ENCODE assay signal across 24 cellular contexts in the genomic region with DNA sequence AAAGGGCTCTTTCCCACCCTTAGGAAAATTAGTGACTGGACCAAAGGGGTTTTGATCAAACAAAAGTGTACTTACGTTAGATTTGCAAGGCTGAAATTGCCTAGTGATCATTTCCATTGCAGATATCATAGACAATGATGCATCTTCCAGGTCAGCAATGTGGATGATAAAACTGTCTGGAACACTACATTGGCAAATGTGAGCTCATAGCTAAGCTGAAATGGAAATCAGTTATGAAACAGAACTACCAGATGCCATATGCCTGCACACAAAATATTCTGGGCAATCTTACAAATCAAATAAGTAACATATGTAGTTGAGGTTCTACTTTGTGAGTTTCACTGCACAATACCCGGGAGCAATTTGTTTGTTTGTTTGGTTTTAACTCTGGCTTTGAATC. TPM values are rescaled to one million over a fixed set of nuclear protein-coding genes. Genes with fewer than 3 reads are reported as not detected.
DNase-seq lines count a peak whose midpoint lies in the region; TF ChIP-seq lines count a peak whose summit lies in the region.
"Had no signal": no experiment of that assay in that cellular context is flagged by ENCODE, and none has a peak within 500 bp of the region (broad histone marks: within the 10 kb centered on the region; RNA-seq: fewer than 3 reads in every experiment).

No MANE protein-coding gene starts in this region.

- no peaks in the 10 kb centered on the region for H3K36me3 ChIP-seq in tibial nerve
- H3K36me3 ChIP-seq: SJCRH30 had no signal

- H3K27me3 ChIP-seq in tibial nerve, result no peaks in the 10 kb centered on the region
- H3K27me3 ChIP-seq: SJCRH30 had no signal

- no peak for TF ChIP-seq EP300 in tibial nerve (IDR thresholded peaks at IDR 0.05)

- TF ChIP-seq POLR2A in tibial nerve (IDR thresholded peaks at IDR 0.05), result no peak

- 65 to 70% methylated on average over 2 of the region's 2 CpGs for WGBS in tibial nerve, 2 donors

- peaks cover 0 to 31% (median 6%) of the 10 kb centered on the region in 4 donors for H3K4me1 ChIP-seq in tibial nerve
- H3K4me1 ChIP-seq: SJCRH30 had no signal

- H3K9me3 ChIP-seq in tibial nerve, result no peaks in the 10 kb centered on the region
- H3K9me3 ChIP-seq: SJCRH30 had no signal

- H3K27ac ChIP-seq in tibial nerve, result no peak overlapping the region
- H3K27ac ChIP-seq: 22Rv1, C4-2B, SJCRH30 had no signal

- H3K4me3 ChIP-seq in fibroblast of mammary gland (ENCODE audit: control insufficient read depth, low read depth, low read length) (no peak overlapping the region), tibial nerve (no peak overlapping the region)
- H3K4me3 ChIP-seq: SJCRH30 had no signal

- no peak for TF ChIP-seq CTCF in fibroblast of mammary gland (conservative IDR thresholded peaks at IDR 0.05; ENCODE audit: control insufficient read depth, insufficient read depth, low read depth, low read length)
- TF ChIP-seq CTCF in tibial nerve (IDR thresholded peaks at IDR 0.05), result no peak

- DNase-seq in NCI-H2171 treated with DMSO at 0.1 percent for 48 hours (lab: John Stamatoyannopoulos, UW), result peak; percentile 55
- DNase-seq in NCI-H2171 (lab: John Stamatoyannopoulos, UW), result no peak
- peak; percentile 46 to 48 for DNase-seq in NCI-H526 (lab: John Stamatoyannopoulos, UW)
- peak; percentile 6 for DNase-seq in fibroblast of mammary gland (ENCODE audit: low read depth)
- no peak for DNase-seq in GOT3 (lab: John Stamatoyannopoulos, UW)
- DNase-seq in DMS53 treated with DMSO at 0.1 percent for 48 hours (lab: John Stamatoyannopoulos, UW; ENCODE audit: unreplicated experiment), result no peak
- DNase-seq in tibial nerve (ENCODE audit: low spot score in 2 of 2), result no peak
- no peak for DNase-seq in NCI-H2081 (lab: John Stamatoyannopoulos, UW)
- DNase-seq: AML-193; Calu3; CD8-positive, alpha-beta memory T cell; DMS53; EL; H9; HFFc6; Karpas-422; NCI-H187; NCI-H226; NCI-H524 treated with DMSO at 0.1 percent for 48 hours; OCI-M1; SJCRH30 had no signal

RNA-seq across cellular contexts. Expression of a gene that starts 34.0 kb away (rescaled TPM):
- total RNA-seq in tibial nerve, result 1 to 10 TPM in 3 of 4 donors, under 1 TPM in 1; 0.60 to 8.3 (median 4.5) TPM
- total RNA-seq: Calu3, H9, HFFc6, M059J, SJCRH30 had no signal

Comparison
In these comparisons a context has a peak if more than half of its experiments do, and no peak if none do; other contexts are left out.
1. DNase-seq: peak in NCI-H2171 treated with DMSO at 0.1 percent for 48 hours (single experiment), NCI-H526 (2 of 2) and fibroblast of mammary gland (single experiment); none in NCI-H2171 (single experiment), GOT3 (single experiment), DMS53 treated with DMSO at 0.1 percent for 48 hours (single experiment), tibial nerve (0 of 2) and NCI-H2081 (0 of 2).